ENCODE assay signal across 21 cellular contexts in the genomic region with DNA sequence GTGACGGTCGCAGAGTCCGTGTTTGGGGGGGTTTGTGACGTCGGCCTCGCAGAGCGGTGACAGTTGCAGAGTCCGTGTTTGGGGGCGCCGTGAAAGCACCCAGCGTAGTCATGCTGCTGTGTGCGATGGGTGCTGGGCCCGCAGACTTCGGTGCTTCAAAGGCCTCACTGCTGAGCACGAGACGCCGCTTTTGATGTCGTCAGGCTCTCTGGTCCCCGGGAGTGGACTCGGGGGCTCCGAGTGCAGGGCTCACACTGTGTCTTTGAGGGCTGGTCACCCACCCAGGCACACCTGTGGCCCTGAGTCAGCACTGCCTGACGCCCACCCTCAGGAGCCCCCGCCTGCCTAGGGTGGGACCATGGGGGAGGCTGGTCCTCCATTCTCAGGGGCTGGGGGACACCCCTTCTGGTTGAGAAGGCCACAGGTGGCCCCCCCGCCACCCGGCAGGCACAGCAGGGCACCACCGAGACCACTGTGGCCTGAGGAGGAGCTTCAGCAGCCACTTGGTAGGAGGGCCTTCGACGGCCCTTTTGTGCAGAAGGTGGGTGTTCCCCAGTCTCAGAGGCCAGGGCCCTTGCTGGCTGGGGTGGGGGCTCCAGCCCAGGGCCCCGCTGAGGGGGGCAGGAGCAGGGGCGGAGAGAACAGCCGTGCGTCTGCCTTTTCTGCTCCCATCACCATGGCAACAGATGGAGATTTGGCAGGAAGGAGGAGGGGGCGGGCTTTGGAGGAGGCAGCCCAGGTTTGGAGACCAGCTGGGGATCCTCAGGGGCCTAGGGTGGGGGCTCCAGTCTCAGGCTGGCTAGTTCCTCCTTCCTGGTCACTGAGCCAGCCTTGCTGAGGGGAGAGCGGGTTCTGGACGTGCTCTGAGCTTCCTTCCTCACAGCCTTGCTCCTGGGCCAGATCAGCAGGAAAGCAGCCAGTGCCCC. TPM values are rescaled to one million over a fixed set of nuclear protein-coding genes. Genes with fewer than 3 reads are reported as not detected.
DNase-seq lines count a peak whose midpoint lies in the region; ATAC-seq and TF ChIP-seq lines count a peak whose summit lies in the region.
"Had no signal": no experiment of that assay in that cellular context is flagged by ENCODE, and none has a peak within 500 bp of the region (broad histone marks: within the 10 kb centered on the region; RNA-seq: fewer than 3 reads in every experiment).

No MANE protein-coding gene starts in this region.

- no peak overlapping the region for H2AFZ ChIP-seq in neural cell (ENCODE audit: low read depth, low read length)

- peaks cover 0 to 44% (median 0%) of the 10 kb centered on the region in 11 experiments; a peak in 4 of 22 replicates for H4K20me1 ChIP-seq in BLaER1 treated with 17β-estradiol and CSF1 and Interleukin-3, amounts not matched to agents 10 nM and 100 nM
- peaks cover 15% of the 10 kb centered on the region for H4K20me1 ChIP-seq in neural cell (ENCODE audit: insufficient read depth)

- H3K27ac ChIP-seq in BLaER1 treated with 17β-estradiol and CSF1 and Interleukin-3, amounts not matched to agents 10 nM and 100 nM, result no peak overlapping the region
- H3K27ac ChIP-seq in neural cell (ENCODE audit: low read length), result peak overlapping the region; percentile 42
- H3K27ac ChIP-seq: heart right ventricle, neutrophil, tibial artery had no signal

- H3K79me2 ChIP-seq in neural cell (replicated peaks; ENCODE audit: insufficient read depth, low read length), result peaks cover 36% of the 10 kb centered on the region

- peak; percentile 36 for DNase-seq in NCI-H2171 (lab: John Stamatoyannopoulos, UW)
- peak; percentile 84 for DNase-seq in cerebellum (ENCODE audit: low spot score)
- no peak for DNase-seq in NOMO-1 treated with DMSO at 0.1 percent for 48 hours (lab: John Stamatoyannopoulos, UW; ENCODE audit: unreplicated experiment)
- DNase-seq in ureter (ENCODE audit: low spot score), result no peak
- DNase-seq: activated CD4-positive, CD25-positive, alpha-beta regulatory T cell; activated naive CD4-positive, alpha-beta T cell treated with Interleukin-2 at 50 U/mL for 16 hours; activated T-cell treated with anti-CD3 and anti-CD28 coated beads, Interleukin-2, amount 50 U/mL, for 24 hours; amniotic stem cell; cerebellar nuclear complex; heart right ventricle; mucosa of descending colon; NCI-H146; RPMI8226; small intestine; stimulated activated CD4-positive, alpha-beta T cell treated with anti-CD3 and anti-CD28 coated beads, Interleukin-2, amount 100 ng/mL, for 48 hours; stimulated activated naive CD4-positive, alpha-beta T cell treated with Interleukin-2 at 50 U/mL for 16 hours; tibial artery had no signal

- H3K36me3 ChIP-seq in BLaER1 treated with 17β-estradiol and CSF1 and Interleukin-3, amounts not matched to agents 10 nM and 100 nM, result no peaks in the 10 kb centered on the region
- H3K36me3 ChIP-seq in neural cell (ENCODE audit: insufficient read depth, low read length), result peaks cover 3% of the 10 kb centered on the region
- H3K36me3 ChIP-seq: heart right ventricle, neutrophil, tibial artery had no signal

- no peak for TF ChIP-seq RAD21 in neural cell (conservative IDR thresholded peaks at IDR 0.05)

- H3K4me1 ChIP-seq in BLaER1 treated with 17β-estradiol and CSF1 and Interleukin-3, amounts not matched to agents 10 nM and 100 nM, result peaks cover 6 to 20% (median 18%) of the 10 kb centered on the region in 10 experiments; a peak in 18 of 20 replicates
- H3K4me1 ChIP-seq: heart right ventricle, tibial artery had no signal

- H3K27me3 ChIP-seq in BLaER1 treated with 17β-estradiol and CSF1 and Interleukin-3, amounts not matched to agents 10 nM and 100 nM, result peaks cover 0 to 4% (median 0%) of the 10 kb centered on the region in 11 experiments; a peak in 1 of 22 replicates
- H3K27me3 ChIP-seq in neural cell (ENCODE audit: insufficient read depth, low read depth, low read length), result no peaks in the 10 kb centered on the region
- H3K27me3 ChIP-seq: neutrophil had no signal

- H3K9ac ChIP-seq in BLaER1 treated with 17β-estradiol and CSF1 and Interleukin-3, amounts not matched to agents 10 nM and 100 nM, result no peak overlapping the region
- peak overlapping the region; percentile 49 for H3K9ac ChIP-seq in neural cell (ENCODE audit: low read length)

- H3K4me2 ChIP-seq in BLaER1 treated with 17β-estradiol and CSF1 and Interleukin-3, amounts not matched to agents 10 nM and 100 nM, result peak overlapping the region in 8 of 11 experiments; percentile 33 to 55 (median 49); a peak in 18 of 22 replicates
- H3K4me2 ChIP-seq in neural cell (ENCODE audit: low read length), result no peak overlapping the region

- no peaks in the 10 kb centered on the region for H3K9me2 ChIP-seq in neural cell (ENCODE audit: insufficient read depth, low read length)

- H3K9me3 ChIP-seq in BLaER1 treated with 17β-estradiol and CSF1 and Interleukin-3, amounts not matched to agents 10 nM and 100 nM (replicated peaks in 1 of 11), result peaks cover 13 to 22% (median 16%) of the 10 kb centered on the region in 11 experiments
- peaks cover 3% of the 10 kb centered on the region for H3K9me3 ChIP-seq in neural cell (ENCODE audit: low read length)
- H3K9me3 ChIP-seq: mucosa of descending colon had no signal

- no peak for ATAC-seq in HG02973 (IDR thresholded peaks at IDR 0.05; ENCODE audit: unreplicated experiment)

- no peak for TF ChIP-seq EP300 in neural cell (conservative IDR thresholded peaks at IDR 0.05; ENCODE audit: poor library complexity, severe bottlenecking)

- no peak overlapping the region for H3K4me3 ChIP-seq in BLaER1 treated with 17β-estradiol and CSF1 and Interleukin-3, amounts not matched to agents 10 nM and 100 nM
- peak overlapping the region; percentile 44 for H3K4me3 ChIP-seq in neural cell (ENCODE audit: low read length)
- H3K4me3 ChIP-seq: heart right ventricle, mucosa of descending colon, tibial artery had no signal

- no peak for TF ChIP-seq CTCF in neural cell (IDR thresholded peaks at IDR 0.05; ENCODE audit: poor library complexity, severe bottlenecking)

- H3F3A ChIP-seq in neural cell (ENCODE audit: insufficient read depth, low read length, poor library complexity, severe bottlenecking), result no peaks in the 10 kb centered on the region

TF ChIP-seq in neural cell, 6 proteins besides CTCF, POLR2A, EP300 and RAD21:
- TF ChIP-seq SMC3 (conservative IDR thresholded peaks at IDR 0.05; ENCODE audit: poor library complexity) (no peak), EZH2 (IDR thresholded peaks at IDR 0.05; ENCODE audit: borderline replicate concordance, insufficient read depth, low read length, poor library complexity, severe bottlenecking) (no peak), TAF1 (IDR thresholded peaks at IDR 0.05; ENCODE audit: low read depth) (no peak), POLR2AphosphoS5 (IDR thresholded peaks at IDR 0.05) (no peak), MXI1 (conservative IDR thresholded peaks at IDR 0.05; ENCODE audit: poor library complexity, severe bottlenecking) (no peak)
- TF ChIP-seq, protein P1, sequence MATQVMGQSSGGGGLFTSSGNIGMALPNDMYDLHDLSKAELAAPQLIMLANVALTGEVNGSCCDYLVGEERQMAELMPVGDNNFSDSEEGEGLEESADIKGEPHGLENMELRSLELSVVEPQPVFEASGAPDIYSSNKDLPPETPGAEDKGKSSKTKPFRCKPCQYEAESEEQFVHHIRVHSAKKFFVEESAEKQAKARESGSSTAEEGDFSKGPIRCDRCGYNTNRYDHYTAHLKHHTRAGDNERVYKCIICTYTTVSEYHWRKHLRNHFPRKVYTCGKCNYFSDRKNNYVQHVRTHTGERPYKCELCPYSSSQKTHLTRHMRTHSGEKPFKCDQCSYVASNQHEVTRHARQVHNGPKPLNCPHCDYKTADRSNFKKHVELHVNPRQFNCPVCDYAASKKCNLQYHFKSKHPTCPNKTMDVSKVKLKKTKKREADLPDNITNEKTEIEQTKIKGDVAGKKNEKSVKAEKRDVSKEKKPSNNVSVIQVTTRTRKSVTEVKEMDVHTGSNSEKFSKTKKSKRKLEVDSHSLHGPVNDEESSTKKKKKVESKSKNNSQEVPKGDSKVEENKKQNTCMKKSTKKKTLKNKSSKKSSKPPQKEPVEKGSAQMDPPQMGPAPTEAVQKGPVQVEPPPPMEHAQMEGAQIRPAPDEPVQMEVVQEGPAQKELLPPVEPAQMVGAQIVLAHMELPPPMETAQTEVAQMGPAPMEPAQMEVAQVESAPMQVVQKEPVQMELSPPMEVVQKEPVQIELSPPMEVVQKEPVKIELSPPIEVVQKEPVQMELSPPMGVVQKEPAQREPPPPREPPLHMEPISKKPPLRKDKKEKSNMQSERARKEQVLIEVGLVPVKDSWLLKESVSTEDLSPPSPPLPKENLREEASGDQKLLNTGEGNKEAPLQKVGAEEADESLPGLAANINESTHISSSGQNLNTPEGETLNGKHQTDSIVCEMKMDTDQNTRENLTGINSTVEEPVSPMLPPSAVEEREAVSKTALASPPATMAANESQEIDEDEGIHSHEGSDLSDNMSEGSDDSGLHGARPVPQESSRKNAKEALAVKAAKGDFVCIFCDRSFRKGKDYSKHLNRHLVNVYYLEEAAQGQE (IDR thresholded peaks at IDR 0.05; ENCODE audit: borderline replicate concordance), result no peak

RNA-seq across cellular contexts. Expression of gene BRSK2, which starts 20.9 kb away (rescaled TPM):
- 38.5 TPM for total RNA-seq in cerebellum
- 47.5 and 58.2 TPM in 2 replicates for polyA plus RNA-seq in neural cell
- polyA minus RNA-seq in neural cell, result 69.3 and 95.4 TPM in 2 replicates
- total RNA-seq in ureter, result 1.7 TPM

Comparison
In these comparisons a context has a peak if more than half of its experiments do, and no peak if none do; other contexts are left out.
1. DNase-seq: peak in NCI-H2171 (single experiment) and cerebellum (single experiment); none in NOMO-1 treated with DMSO at 0.1 percent for 48 hours (single experiment) and ureter (single experiment).
2. RNA of gene BRSK2, which starts 20.9 kb away (total RNA-seq): 38.5 TPM in cerebellum (single experiment); 1.7 TPM in ureter (single experiment); every median in the first group is over 10 times any median in the second.